ENCODE assay signal across 1 cellular context in the genomic region with DNA sequence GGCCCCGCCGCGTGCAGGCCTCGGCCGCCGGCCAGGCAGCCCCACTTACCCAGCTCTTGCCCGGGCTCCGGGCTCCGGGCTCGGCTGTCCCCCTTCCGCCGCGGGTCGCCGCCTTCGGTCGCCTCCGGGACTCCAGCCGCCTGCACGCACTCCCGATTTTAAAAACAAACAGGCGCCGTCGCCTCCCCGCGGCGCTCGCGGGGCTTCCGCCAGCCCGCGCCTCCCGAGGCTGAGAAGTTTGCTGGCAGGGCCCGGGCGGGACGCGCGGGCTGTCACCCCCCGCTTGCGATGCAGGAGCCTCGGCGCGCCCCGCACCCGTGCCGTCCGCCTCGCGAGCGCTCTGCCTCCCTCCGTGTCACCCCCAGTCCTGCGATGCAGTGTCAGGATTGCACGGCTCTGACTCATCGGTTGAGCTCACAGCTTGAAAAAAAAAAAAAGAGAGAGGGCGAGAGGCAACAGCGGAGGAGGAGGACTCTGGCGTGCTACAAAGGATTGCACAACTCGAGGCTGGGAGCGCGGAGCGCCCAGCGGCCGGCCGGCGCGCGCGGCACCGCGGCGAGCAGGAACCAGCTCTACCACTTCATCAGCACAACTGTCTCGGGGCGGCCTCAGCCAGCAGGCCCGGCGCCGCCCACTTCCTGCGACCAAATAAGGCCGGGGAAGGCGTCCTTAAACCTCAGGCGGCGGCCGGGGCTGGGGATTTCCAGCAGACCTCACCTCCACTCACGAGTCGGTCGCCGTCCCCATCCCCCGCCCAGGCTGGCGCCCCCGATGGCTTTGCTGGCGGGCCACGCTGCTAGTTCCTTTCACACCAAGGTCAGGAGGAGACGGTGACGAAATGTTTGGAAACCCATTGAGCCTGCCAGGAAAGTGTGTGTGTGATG.
TF ChIP-seq lines count a peak whose summit lies in the region.

No MANE protein-coding gene starts in this region.

TF ChIP-seq in HepG2, 621 proteins besides CTCF, POLR2A, EP300 and RAD21 (continued from another document):
- TF ChIP-seq, protein P1, sequence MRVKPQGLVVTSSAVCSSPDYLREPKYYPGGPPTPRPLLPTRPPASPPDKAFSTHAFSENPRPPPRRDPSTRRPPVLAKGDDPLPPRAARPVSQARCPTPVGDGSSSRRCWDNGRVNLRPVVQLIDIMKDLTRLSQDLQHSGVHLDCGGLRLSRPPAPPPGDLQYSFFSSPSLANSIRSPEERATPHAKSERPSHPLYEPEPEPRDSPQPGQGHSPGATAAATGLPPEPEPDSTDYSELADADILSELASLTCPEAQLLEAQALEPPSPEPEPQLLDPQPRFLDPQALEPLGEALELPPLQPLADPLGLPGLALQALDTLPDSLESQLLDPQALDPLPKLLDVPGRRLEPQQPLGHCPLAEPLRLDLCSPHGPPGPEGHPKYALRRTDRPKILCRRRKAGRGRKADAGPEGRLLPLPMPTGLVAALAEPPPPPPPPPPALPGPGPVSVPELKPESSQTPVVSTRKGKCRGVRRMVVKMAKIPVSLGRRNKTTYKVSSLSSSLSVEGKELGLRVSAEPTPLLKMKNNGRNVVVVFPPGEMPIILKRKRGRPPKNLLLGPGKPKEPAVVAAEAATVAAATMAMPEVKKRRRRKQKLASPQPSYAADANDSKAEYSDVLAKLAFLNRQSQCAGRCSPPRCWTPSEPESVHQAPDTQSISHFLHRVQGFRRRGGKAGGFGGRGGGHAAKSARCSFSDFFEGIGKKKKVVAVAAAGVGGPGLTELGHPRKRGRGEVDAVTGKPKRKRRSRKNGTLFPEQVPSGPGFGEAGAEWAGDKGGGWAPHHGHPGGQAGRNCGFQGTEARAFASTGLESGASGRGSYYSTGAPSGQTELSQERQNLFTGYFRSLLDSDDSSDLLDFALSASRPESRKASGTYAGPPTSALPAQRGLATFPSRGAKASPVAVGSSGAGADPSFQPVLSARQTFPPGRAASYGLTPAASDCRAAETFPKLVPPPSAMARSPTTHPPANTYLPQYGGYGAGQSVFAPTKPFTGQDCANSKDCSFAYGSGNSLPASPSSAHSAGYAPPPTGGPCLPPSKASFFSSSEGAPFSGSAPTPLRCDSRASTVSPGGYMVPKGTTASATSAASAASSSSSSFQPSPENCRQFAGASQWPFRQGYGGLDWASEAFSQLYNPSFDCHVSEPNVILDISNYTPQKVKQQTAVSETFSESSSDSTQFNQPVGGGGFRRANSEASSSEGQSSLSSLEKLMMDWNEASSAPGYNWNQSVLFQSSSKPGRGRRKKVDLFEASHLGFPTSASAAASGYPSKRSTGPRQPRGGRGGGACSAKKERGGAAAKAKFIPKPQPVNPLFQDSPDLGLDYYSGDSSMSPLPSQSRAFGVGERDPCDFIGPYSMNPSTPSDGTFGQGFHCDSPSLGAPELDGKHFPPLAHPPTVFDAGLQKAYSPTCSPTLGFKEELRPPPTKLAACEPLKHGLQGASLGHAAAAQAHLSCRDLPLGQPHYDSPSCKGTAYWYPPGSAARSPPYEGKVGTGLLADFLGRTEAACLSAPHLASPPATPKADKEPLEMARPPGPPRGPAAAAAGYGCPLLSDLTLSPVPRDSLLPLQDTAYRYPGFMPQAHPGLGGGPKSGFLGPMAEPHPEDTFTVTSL (CRISPR knock-in tag; IDR thresholded peaks at IDR 0.05; ENCODE audit: borderline replicate concordance) = peak; percentile 74; the same call in 1 of the 2 replicates
- TF ChIP-seq ELF1 (CRISPR knock-in tag; IDR thresholded peaks at IDR 0.05) = no peak; the same call in 1 of the 2 replicates
- 0 out of 2 replicates have a peak, but pooled peaks have one; percentile 43 for TF ChIP-seq ZBTB7A (CRISPR knock-in tag; IDR thresholded peaks at IDR 0.05)
- TF ChIP-seq NCOA1 (CRISPR knock-in tag; IDR thresholded peaks at IDR 0.05) = 0 out of 2 replicates have a peak, but pooled peaks have one; percentile 43
